Comparison of ENCODE assay signal across 9 cellular contexts in the genomic region with DNA sequence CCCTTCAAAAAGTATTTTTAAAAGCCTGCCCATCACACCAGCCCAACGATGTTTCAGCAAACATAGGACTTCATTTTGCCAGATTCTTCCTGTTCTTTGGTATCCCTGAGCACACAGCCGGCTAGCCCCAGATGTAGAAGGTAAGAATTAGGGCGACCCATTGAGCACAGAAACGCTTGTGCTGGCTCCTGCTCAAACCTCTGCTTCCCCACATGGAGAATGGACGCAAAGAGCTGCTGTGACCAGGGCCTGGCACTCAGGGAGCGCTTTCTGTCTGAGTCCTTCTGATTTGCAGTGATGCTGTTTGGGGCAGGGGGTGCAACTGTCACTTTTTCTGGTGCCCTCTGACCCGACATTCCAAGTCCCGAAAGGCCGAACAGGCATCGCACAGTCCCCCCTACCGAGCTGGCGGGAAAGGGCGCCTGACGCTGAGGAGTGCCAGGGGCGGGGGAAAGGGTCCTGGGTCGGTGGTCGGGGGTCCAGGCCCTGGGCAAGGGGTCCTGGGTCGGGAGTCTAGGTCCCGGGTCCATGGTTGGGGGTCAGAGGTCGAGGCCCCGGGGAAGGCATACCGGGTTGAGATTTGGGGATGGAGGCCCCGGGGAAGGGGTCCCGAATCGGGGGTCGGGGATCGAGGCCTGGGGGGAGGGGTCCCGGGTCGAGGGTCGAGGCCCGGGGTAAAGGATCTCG. TPM values are rescaled to one million over a fixed set of nuclear protein-coding genes. Genes with fewer than 3 reads are reported as not detected.
DNase-seq lines count a peak whose midpoint lies in the region; TF ChIP-seq lines count a peak whose summit lies in the region.
"Had no signal": no experiment of that assay in that cellular context is flagged by ENCODE, and none has a peak within 500 bp of the region (broad histone marks: within the 10 kb centered on the region; RNA-seq: fewer than 3 reads in every experiment).

No MANE protein-coding gene starts in this region.

- H3K4me3 ChIP-seq in BE2C (ENCODE audit: low read depth, low read length) (peak overlapping the region; percentile 94), OCI-LY1 (ENCODE audit: low read depth, low read length, poor library complexity, severe bottlenecking) (peak overlapping the region; percentile 98), endodermal cell (ENCODE audit: low read length) (peak overlapping the region; percentile 90), neural cell (ENCODE audit: low read length) (peak overlapping the region; percentile 94)

- H3K27me3 Mint-ChIP-seq in endodermal cell (ENCODE audit: insufficient read depth): no peaks in the 10 kb centered on the region

- H3K27ac ChIP-seq in OCI-LY1 (ENCODE audit: low read depth, low read length, poor library complexity, severe bottlenecking) (no peak overlapping the region), endodermal cell (ENCODE audit: low read depth, low read length) (peak overlapping the region; percentile 7), neural cell (ENCODE audit: low read length) (peak overlapping the region; percentile 66)

- H3K4me1 ChIP-seq in BE2C (no peaks in the 10 kb centered on the region), OCI-LY1 (ENCODE audit: insufficient read depth, low read length, severe bottlenecking) (peaks cover 23% of the 10 kb centered on the region), endodermal cell (ENCODE audit: control insufficient read depth, insufficient read depth, low read length) (no peaks in the 10 kb centered on the region)

- H3K79me2 ChIP-seq in OCI-LY1 (ENCODE audit: insufficient read depth, low read length) (peaks cover 21% of the 10 kb centered on the region), neural cell (replicated peaks; ENCODE audit: insufficient read depth, low read length) (peaks cover 43% of the 10 kb centered on the region)

- no peak for DNase-seq in BE2C
- DNase-seq in endodermal cell: peak; percentile 34
- DNase-seq in COLO829 (ENCODE audit: low spot score): no peak
- DNase-seq in HK-2 (ENCODE audit: unreplicated experiment): no peak
- DNase-seq in NCI-H1694 treated with DMSO at 0.1 percent for 48 hours (lab: John Stamatoyannopoulos, UW): no peak
- DNase-seq in iPS-NIHi11 (ENCODE audit: low spot score): no peak
- DNase-seq: NCI-H187 treated with DMSO at 0.1 percent for 48 hours had no signal

- H3K9me3 ChIP-seq in BE2C (no peaks in the 10 kb centered on the region), OCI-LY1 (ENCODE audit: low read length) (no peaks in the 10 kb centered on the region), endodermal cell (ENCODE audit: control insufficient read depth, low read length) (peaks cover 9% of the 10 kb centered on the region), neural cell (ENCODE audit: low read length) (no peaks in the 10 kb centered on the region)

- H3K9me3 Mint-ChIP-seq in endodermal cell: peaks cover 8% of the 10 kb centered on the region

- H3K4me1 Mint-ChIP-seq in endodermal cell: peaks cover 5% of the 10 kb centered on the region

- H3K9ac ChIP-seq in OCI-LY1 (ENCODE audit: low read length): peak overlapping the region; percentile 99
- peak overlapping the region; percentile 82 for H3K9ac ChIP-seq in endodermal cell (ENCODE audit: extremely low read depth, low read length, poor library complexity, severe bottlenecking)
- H3K9ac ChIP-seq in neural cell (ENCODE audit: low read length): peak overlapping the region; percentile 84

- no peaks in the 10 kb centered on the region for H3K27me3 ChIP-seq in BE2C
- no peaks in the 10 kb centered on the region for H3K27me3 ChIP-seq in OCI-LY1 (ENCODE audit: insufficient read depth, low read length)
- H3K27me3 ChIP-seq in endodermal cell (ENCODE audit: control insufficient read depth, insufficient read depth, low read length, poor library complexity, severe bottlenecking): no peaks in the 10 kb centered on the region
- no peaks in the 10 kb centered on the region for H3K27me3 ChIP-seq in neural cell (ENCODE audit: insufficient read depth, low read depth, low read length)

- 35 to 51% methylated on average over 17 to 32 of the region's 32 CpGs for WGBS in endodermal cell (ENCODE audit: insufficient coverage in 1 of 2, insufficient read length in 1 of 2), 2 experiments

- H4K20me1 ChIP-seq in OCI-LY1 (ENCODE audit: insufficient read depth, low read length) (no peaks in the 10 kb centered on the region), neural cell (ENCODE audit: insufficient read depth) (no peaks in the 10 kb centered on the region)

- H3K9me2 ChIP-seq in OCI-LY1 (ENCODE audit: low read depth, low read length) (no peaks in the 10 kb centered on the region), neural cell (ENCODE audit: insufficient read depth, low read length) (no peaks in the 10 kb centered on the region)

- TF ChIP-seq EP300 in neural cell (conservative IDR thresholded peaks at IDR 0.05; ENCODE audit: poor library complexity, severe bottlenecking): no peak

- no peak for TF ChIP-seq RAD21 in neural cell (conservative IDR thresholded peaks at IDR 0.05)

- H2AFZ ChIP-seq in OCI-LY1 (ENCODE audit: low read length): no peak overlapping the region
- H2AFZ ChIP-seq in neural cell (ENCODE audit: low read depth, low read length): no peak overlapping the region

- peak overlapping the region; percentile 74 for H3K27ac Mint-ChIP-seq in endodermal cell

- peaks cover 48% of the 10 kb centered on the region for H3K36me3 Mint-ChIP-seq in endodermal cell (ENCODE audit: low read depth)

- peaks cover 16% of the 10 kb centered on the region for H3K36me3 ChIP-seq in BE2C
- H3K36me3 ChIP-seq in OCI-LY1 (ENCODE audit: insufficient read depth, low read length): peaks cover 31% of the 10 kb centered on the region
- H3K36me3 ChIP-seq in endodermal cell (ENCODE audit: control insufficient read depth, insufficient read depth, low read length): peaks cover 36% of the 10 kb centered on the region
- peaks cover 11% of the 10 kb centered on the region for H3K36me3 ChIP-seq in neural cell (ENCODE audit: insufficient read depth, low read length)

- H3K4me3 Mint-ChIP-seq in endodermal cell: peak overlapping the region; percentile 81

- H3F3A ChIP-seq in OCI-LY1 (ENCODE audit: insufficient read depth, low read length): no peaks in the 10 kb centered on the region
- H3F3A ChIP-seq in neural cell (ENCODE audit: insufficient read depth, low read length, poor library complexity, severe bottlenecking): no peaks in the 10 kb centered on the region

- TF ChIP-seq CTCF in BE2C (IDR thresholded peaks at IDR 0.05; ENCODE audit: low read depth, low read length) (no peak), OCI-LY1 (IDR thresholded peaks at IDR 0.05; ENCODE audit: low read length) (no peak), endodermal cell (conservative IDR thresholded peaks at IDR 0.05) (no peak), neural cell (IDR thresholded peaks at IDR 0.05; ENCODE audit: poor library complexity, severe bottlenecking) (no peak)

- peak overlapping the region; percentile 97 for H3K4me2 ChIP-seq in OCI-LY1 (ENCODE audit: low read length)
- H3K4me2 ChIP-seq in neural cell (ENCODE audit: low read length): peak overlapping the region; percentile 54

TF ChIP-seq in neural cell, 6 proteins besides CTCF, POLR2A, EP300 and RAD21 (continues in another document):
- TF ChIP-seq EZH2 (IDR thresholded peaks at IDR 0.05; ENCODE audit: borderline replicate concordance, insufficient read depth, low read length, poor library complexity, severe bottlenecking): no peak
- no peak for TF ChIP-seq MXI1 (conservative IDR thresholded peaks at IDR 0.05; ENCODE audit: poor library complexity, severe bottlenecking)
- no peak for TF ChIP-seq SMC3 (conservative IDR thresholded peaks at IDR 0.05; ENCODE audit: poor library complexity)
- no peak for TF ChIP-seq POLR2AphosphoS5 (IDR thresholded peaks at IDR 0.05)
- TF ChIP-seq TAF1 (IDR thresholded peaks at IDR 0.05; ENCODE audit: low read depth): no peak

RNA-seq across cellular contexts. Expression of a gene that starts 0.9 kb away (rescaled TPM):
- 99.0 TPM for polyA plus RNA-seq in BE2C (2012; ENCODE audit: insufficient read depth, insufficient read length, low read depth)
- 100 to 1,000 TPM; 104 to 106 TPM for total RNA-seq in endodermal cell
- 52.5 TPM for polyA plus RNA-seq in endodermal cell (2013, experiment 1 of 2)
- polyA plus RNA-seq in endodermal cell (2013, experiment 2 of 2): 50.6 TPM
- polyA plus RNA-seq in neural cell: 113 and 150 TPM in 2 replicates
- 98.3 and 103 TPM in 2 replicates for polyA minus RNA-seq in neural cell

RNA-seq across cellular contexts. Expression of a gene that starts 1.1 kb away (rescaled TPM):
- 6.1 TPM for polyA plus RNA-seq in BE2C (2012; ENCODE audit: insufficient read depth, insufficient read length, low read depth)
- 10 to 100 TPM; 21.8 to 28.7 TPM for total RNA-seq in endodermal cell
- 19.6 TPM for polyA plus RNA-seq in endodermal cell (2013, experiment 1 of 2)
- 16.8 TPM for polyA plus RNA-seq in endodermal cell (2013, experiment 2 of 2)
- polyA plus RNA-seq in neural cell: 16.0 and 24.8 TPM in 2 replicates
- 11.7 and 13.0 TPM in 2 replicates for polyA minus RNA-seq in neural cell

RNA-seq across cellular contexts. Expression of a gene that starts 29.9 kb away (rescaled TPM):
- 147 TPM for polyA plus RNA-seq in BE2C (2012; ENCODE audit: insufficient read depth, insufficient read length, low read depth)
- 100 to 1,000 TPM; 108 to 123 TPM for total RNA-seq in endodermal cell
- 95.5 TPM for polyA plus RNA-seq in endodermal cell (2013, experiment 1 of 2)
- 113 TPM for polyA plus RNA-seq in endodermal cell (2013, experiment 2 of 2)
- polyA plus RNA-seq in neural cell: 126 and 161 TPM in 2 replicates
- polyA minus RNA-seq in neural cell: 35.3 and 41.6 TPM in 2 replicates

RNA-seq across cellular contexts. Expression of a gene that starts 43.1 kb away (rescaled TPM):
- 0.91 TPM for polyA plus RNA-seq in BE2C (2012; ENCODE audit: insufficient read depth, insufficient read length, low read depth)
- 1 to 10 TPM in 1 of 2 donors, under 1 TPM in 1; 0.88 to 3.2 TPM for total RNA-seq in endodermal cell
- polyA plus RNA-seq in endodermal cell (2013, experiment 1 of 2): 1.8 TPM
- polyA plus RNA-seq in endodermal cell (2013, experiment 2 of 2): 1.0 TPM
- polyA plus RNA-seq in neural cell: 0.33 and 0.96 TPM in 2 replicates
- not detected in 2 replicates for polyA minus RNA-seq in neural cell

RNA-seq across cellular contexts. Expression of a gene that starts 44.9 kb away (rescaled TPM):
- polyA plus RNA-seq in BE2C (2012; ENCODE audit: insufficient read depth, insufficient read length, low read depth): 16.8 TPM
- 10 to 100 TPM; 22.9 to 28.8 TPM for total RNA-seq in endodermal cell
- 8.1 TPM for polyA plus RNA-seq in endodermal cell (2013, experiment 1 of 2)
- polyA plus RNA-seq in endodermal cell (2013, experiment 2 of 2): 8.7 TPM
- 39.1 and 42.3 TPM in 2 replicates for polyA plus RNA-seq in neural cell
- polyA minus RNA-seq in neural cell: 36.0 and 41.1 TPM in 2 replicates
